14 cellular contexts compared by ENCODE assay signal in genomic region chr18:68083131-68083530, GRCh38.
DNase-seq lines count a peak whose midpoint lies in the region; ATAC-seq and TF ChIP-seq lines count a peak whose summit lies in the region.
"Had no signal": no experiment of that assay in that cellular context is flagged by ENCODE, and none has a peak within 500 bp of the region (broad histone marks: within the 10 kb centered on the region; RNA-seq: fewer than 3 reads in every experiment).

No MANE protein-coding gene starts in this region.

- no peak overlapping the region for H3K4me3 ChIP-seq in astrocyte of the cerebellum (ENCODE audit: low read depth, low read length)

- in situ Hi-C loops in astrocyte of the cerebellum (cut with HindIII; ENCODE audit: low sequenced_read_pairs) = no loop called here

- no peaks in the 10 kb centered on the region for H3K4me1 ChIP-seq in foreskin keratinocyte

- no peak overlapping the region for H3K27ac ChIP-seq in foreskin keratinocyte

- no peaks in the 10 kb centered on the region for H3K27me3 ChIP-seq in foreskin keratinocyte

- TF ChIP-seq CTCF in astrocyte of the cerebellum (IDR thresholded peaks at IDR 0.05; ENCODE audit: low read depth, low read length, missing control alignments) (no peak), foreskin keratinocyte (conservative IDR thresholded peaks at IDR 0.05) (no peak)

- DNase-seq in GM04504 (ENCODE audit: low read depth) (peak; percentile 49), astrocyte of the cerebellum (ENCODE audit: low read depth) (peak; percentile 97), foreskin keratinocyte (peak; percentile 17 to 36), stromal cell of bone marrow (ENCODE audit: low read depth) (peak; percentile 68), Kasumi-1 (lab: John Stamatoyannopoulos, UW) (no peak), NCI-H524 (lab: John Stamatoyannopoulos, UW) (no peak)
- no peak for DNase-seq in activated CD4-positive, alpha-beta T cell treated with anti-CD3 and anti-CD28 coated beads, Interleukin-2, amount 50 U/mL, for 1 hour
- DNase-seq: GOT3; naive B cell; NCI-H1694 treated with DMSO at 0.1 percent for 48 hours; RPMI8226; stimulated activated CD4-positive, alpha-beta T cell treated with anti-CD3 and anti-CD28 coated beads, Interleukin-4, amount 100 ng/mL, for 4 hours had no signal

- ATAC-seq in foreskin keratinocyte = no peak
- ATAC-seq: left lobe of liver; stimulated activated memory B cell treated with anti-CD40 and anti-IgM and Interleukin-4, amounts not matched to agents 10 μg/mL and 1 μg/mL and 100 μg/mL, for 72 hours had no signal

Comparison
In these comparisons a context has a peak if more than half of its experiments do, and no peak if none do; other contexts are left out.
1. DNase-seq: peak in GM04504 (single experiment), astrocyte of the cerebellum (single experiment), foreskin keratinocyte (2 of 2) and stromal cell of bone marrow (single experiment); none in Kasumi-1 (0 of 2), activated CD4-positive, alpha-beta T cell treated with anti-CD3 and anti-CD28 coated beads, Interleukin-2, amount 50 U/mL, for 1 hour (single experiment) and NCI-H524 (0 of 2).